ENCODE assay signal across 8 cellular contexts in genomic region chr12:120252071-120252906, GRCh38. TPM values are rescaled to one million over a fixed set of nuclear protein-coding genes. Genes with fewer than 3 reads are reported as not detected.
DNase-seq lines count a peak whose midpoint lies in the region; ATAC-seq and FAIRE-seq lines count a peak whose summit lies in the region.

No MANE protein-coding gene starts in this region.

- H3K27ac Mint-ChIP-seq in activated CD8-positive, alpha-beta T cell treated with anti-CD3 and anti-CD28 coated beads, Interleukin-2, amount 10 ng/mL, durations not matched to agents 7 days and 5 days = peak overlapping the region; percentile 88
- peak overlapping the region; percentile 91 to 99 (median 97) for H3K27ac Mint-ChIP-seq in immature natural killer cell
- H3K27ac Mint-ChIP-seq in stimulated activated memory B cell treated with anti-CD40 and anti-IgM and Interleukin-4, amounts not matched to agents 10 μg/mL and 1 μg/mL and 100 μg/mL, for 72 hours = no peak overlapping the region

- ATAC-seq in activated CD8-positive, alpha-beta T cell treated with anti-CD3 and anti-CD28 coated beads, Interleukin-2, amount 10 ng/mL, durations not matched to agents 7 days and 5 days = peak; percentile 86
- ATAC-seq in stimulated activated memory B cell treated with anti-CD40 and anti-IgM and Interleukin-4, amounts not matched to agents 10 μg/mL and 1 μg/mL and 100 μg/mL, for 72 hours = peak; percentile 74
- ATAC-seq in GM21367 (IDR thresholded peaks at IDR 0.05; ENCODE audit: unreplicated experiment) = no peak

- CTCF ChIA-PET in activated CD8-positive, alpha-beta T cell treated with anti-CD3 and anti-CD28 coated beads, Interleukin-2, amount 10 ng/mL, durations not matched to agents 7 days and 5 days (lab: Charles Lee) = interaction anchor here (1.9 to 24.5 kb wide), 5 partner anchors 9 to 51 kb away, joined by 9 to 922 read pairs (median 40); partner anchors contain the start of genes PXN and RPLP0

- peaks cover 65% of the 10 kb centered on the region for H3K36me3 Mint-ChIP-seq in activated CD8-positive, alpha-beta T cell treated with anti-CD3 and anti-CD28 coated beads, Interleukin-2, amount 10 ng/mL, durations not matched to agents 7 days and 5 days (ENCODE audit: low read depth)
- peaks cover 6 to 28% (median 9%) of the 10 kb centered on the region in 3 donors for H3K36me3 Mint-ChIP-seq in immature natural killer cell
- no peaks in the 10 kb centered on the region for H3K36me3 Mint-ChIP-seq in stimulated activated memory B cell treated with anti-CD40 and anti-IgM and Interleukin-4, amounts not matched to agents 10 μg/mL and 1 μg/mL and 100 μg/mL, for 72 hours

- H3K4me3 Mint-ChIP-seq in activated CD8-positive, alpha-beta T cell treated with anti-CD3 and anti-CD28 coated beads, Interleukin-2, amount 10 ng/mL, durations not matched to agents 7 days and 5 days = peak overlapping the region; percentile 60
- peak overlapping the region; percentile 81 to 89 (median 84) for H3K4me3 Mint-ChIP-seq in immature natural killer cell
- peak overlapping the region; percentile 2 for H3K4me3 Mint-ChIP-seq in stimulated activated memory B cell treated with anti-CD40 and anti-IgM and Interleukin-4, amounts not matched to agents 10 μg/mL and 1 μg/mL and 100 μg/mL, for 72 hours

- peaks cover 85% of the 10 kb centered on the region for H3K4me1 Mint-ChIP-seq in activated CD8-positive, alpha-beta T cell treated with anti-CD3 and anti-CD28 coated beads, Interleukin-2, amount 10 ng/mL, durations not matched to agents 7 days and 5 days (ENCODE audit: low read depth)
- H3K4me1 Mint-ChIP-seq in immature natural killer cell = peaks cover 91 to 93% of the 10 kb centered on the region in 2 donors
- peaks cover 42% of the 10 kb centered on the region for H3K4me1 Mint-ChIP-seq in stimulated activated memory B cell treated with anti-CD40 and anti-IgM and Interleukin-4, amounts not matched to agents 10 μg/mL and 1 μg/mL and 100 μg/mL, for 72 hours

- peak; percentile 52 to 54 for DNase-seq in Kasumi-1 (lab: John Stamatoyannopoulos, UW)
- DNase-seq in activated CD8-positive, alpha-beta T cell treated with anti-CD3 and anti-CD28 coated beads, Interleukin-2, amount 10 ng/mL, durations not matched to agents 7 days and 5 days = peak; percentile 88
- peak; percentile 94 for DNase-seq in immature natural killer cell
- DNase-seq in NCI-H748 treated with DMSO at 0.1 percent for 48 hours (lab: John Stamatoyannopoulos, UW) = no peak
- no peak for DNase-seq in HK-2 (ENCODE audit: unreplicated experiment)
- DNase-seq in frontal cortex (ENCODE audit: low spot score in 2 of 2) = no peak

- peaks cover 9% of the 10 kb centered on the region for H3K27me3 Mint-ChIP-seq in activated CD8-positive, alpha-beta T cell treated with anti-CD3 and anti-CD28 coated beads, Interleukin-2, amount 10 ng/mL, durations not matched to agents 7 days and 5 days (ENCODE audit: low read depth)
- H3K27me3 Mint-ChIP-seq in immature natural killer cell (ENCODE audit: low read depth in 3 of 3) = peaks cover 26 to 37% (median 37%) of the 10 kb centered on the region in 3 donors
- H3K27me3 Mint-ChIP-seq in stimulated activated memory B cell treated with anti-CD40 and anti-IgM and Interleukin-4, amounts not matched to agents 10 μg/mL and 1 μg/mL and 100 μg/mL, for 72 hours = peaks cover 83% of the 10 kb centered on the region

- FAIRE-seq in frontal cortex (lab: Jason Lieb, UNC) = no peak

- POLR2A ChIA-PET in activated CD8-positive, alpha-beta T cell treated with anti-CD3 and anti-CD28 coated beads, Interleukin-2, amount 10 ng/mL, durations not matched to agents 7 days and 5 days (lab: Charles Lee) = interaction anchor here (0.8 to 9.8 kb wide), 6 partner anchors 10 to 52 kb away, joined by 3 to 113 read pairs (median 9); partner anchors contain the start of genes PXN, RNU4-1, RNU4-2 and RPLP0

- no peaks in the 10 kb centered on the region for H3K9me3 Mint-ChIP-seq in activated CD8-positive, alpha-beta T cell treated with anti-CD3 and anti-CD28 coated beads, Interleukin-2, amount 10 ng/mL, durations not matched to agents 7 days and 5 days (ENCODE audit: insufficient read depth)
- H3K9me3 Mint-ChIP-seq in immature natural killer cell = no peaks in the 10 kb centered on the region
- H3K9me3 Mint-ChIP-seq in stimulated activated memory B cell treated with anti-CD40 and anti-IgM and Interleukin-4, amounts not matched to agents 10 μg/mL and 1 μg/mL and 100 μg/mL, for 72 hours = no peaks in the 10 kb centered on the region

RNA-seq across cellular contexts. Expression of gene PXN, which starts 13.2 kb away (rescaled TPM):
- 100 to 1,000 TPM; 123 to 127 TPM for total RNA-seq in activated CD8-positive, alpha-beta T cell treated with anti-CD3 and anti-CD28 coated beads, Interleukin-2, amount 10 ng/mL, durations not matched to agents 7 days and 5 days
- polyA plus RNA-seq in immature natural killer cell = 100 to 1,000 TPM; 132 to 310 (median 240) TPM
- 2.4 TPM for total RNA-seq in frontal cortex

RNA-seq across cellular contexts. Expression of gene RNU4-2, which starts 39.4 kb away (rescaled TPM):
- 1,000 to 10,000 TPM; 1,982 to 3,332 TPM for total RNA-seq in activated CD8-positive, alpha-beta T cell treated with anti-CD3 and anti-CD28 coated beads, Interleukin-2, amount 10 ng/mL, durations not matched to agents 7 days and 5 days
- 10 to 100 TPM in 1 of 3 donors, not detected in 2; 70.0 TPM for polyA plus RNA-seq in immature natural killer cell
- total RNA-seq in frontal cortex = under 0.01 TPM

RNA-seq across cellular contexts. Expression of gene RNU4-1, which starts 40.7 kb away (rescaled TPM):
- total RNA-seq in activated CD8-positive, alpha-beta T cell treated with anti-CD3 and anti-CD28 coated beads, Interleukin-2, amount 10 ng/mL, durations not matched to agents 7 days and 5 days = 1,000 to 10,000 TPM; 1,409 to 2,335 TPM
- not detected for polyA plus RNA-seq in immature natural killer cell
- total RNA-seq in frontal cortex = under 0.01 TPM

RNA-seq across cellular contexts. Expression of gene SIRT4, which starts 49.8 kb away (rescaled TPM):
- total RNA-seq in activated CD8-positive, alpha-beta T cell treated with anti-CD3 and anti-CD28 coated beads, Interleukin-2, amount 10 ng/mL, durations not matched to agents 7 days and 5 days = 1 to 10 TPM; 1.2 to 1.4 TPM
- 1 to 10 TPM in 2 of 3 donors, not detected in 1; 1.5 to 1.9 TPM for polyA plus RNA-seq in immature natural killer cell
- total RNA-seq in frontal cortex = 4.1 TPM

RNA-seq across cellular contexts. Expression of gene RPLP0, which starts 51.4 kb away (rescaled TPM):
- total RNA-seq in activated CD8-positive, alpha-beta T cell treated with anti-CD3 and anti-CD28 coated beads, Interleukin-2, amount 10 ng/mL, durations not matched to agents 7 days and 5 days = 1,000 to 10,000 TPM; 2,051 to 2,121 TPM
- 1,000 to 10,000 TPM in 1 of 3 donors, 100 to 1,000 TPM in 2; 528 to 1,271 (median 768) TPM for polyA plus RNA-seq in immature natural killer cell
- total RNA-seq in frontal cortex = 1,889 TPM

Comparison
In these comparisons a context has a peak if more than half of its experiments do, and no peak if none do; other contexts are left out.
1. DNase-seq: peak in Kasumi-1 (2 of 2), activated CD8-positive, alpha-beta T cell treated with anti-CD3 and anti-CD28 coated beads, Interleukin-2, amount 10 ng/mL, durations not matched to agents 7 days and 5 days (single experiment) and immature natural killer cell (3 of 3); none in NCI-H748 treated with DMSO at 0.1 percent for 48 hours (single experiment), HK-2 (single experiment) and frontal cortex (0 of 2).
2. H3K4me3 Mint-ChIP-seq: peak in every context shown above with its lines; median percentile 84 in immature natural killer cell; 60 in activated CD8-positive, alpha-beta T cell treated with anti-CD3 and anti-CD28 coated beads, Interleukin-2, amount 10 ng/mL, durations not matched to agents 7 days and 5 days; 2 in stimulated activated memory B cell treated with anti-CD40 and anti-IgM and Interleukin-4, amounts not matched to agents 10 μg/mL and 1 μg/mL and 100 μg/mL, for 72 hours.
3. RNA of gene PXN, which starts 13.2 kb away (total RNA-seq): 123 to 127 TPM in activated CD8-positive, alpha-beta T cell treated with anti-CD3 and anti-CD28 coated beads, Interleukin-2, amount 10 ng/mL, durations not matched to agents 7 days and 5 days; 2.4 TPM in frontal cortex (single experiment); every median in the first group is over 10 times any median in the second.
4. RNA of gene RNU4-2, which starts 39.4 kb away (total RNA-seq): 1,982 to 3,332 TPM in activated CD8-positive, alpha-beta T cell treated with anti-CD3 and anti-CD28 coated beads, Interleukin-2, amount 10 ng/mL, durations not matched to agents 7 days and 5 days; under 0.01 TPM in frontal cortex (single experiment); every median in the first group is over 1,000 times any median in the second.
5. RNA of gene RNU4-1, which starts 40.7 kb away (total RNA-seq): 1,409 to 2,335 TPM in activated CD8-positive, alpha-beta T cell treated with anti-CD3 and anti-CD28 coated beads, Interleukin-2, amount 10 ng/mL, durations not matched to agents 7 days and 5 days; under 0.01 TPM in frontal cortex (single experiment); every median in the first group is over 1,000 times any median in the second.